ENCODE assay signal across 28 cellular contexts in genomic region chr9:34347800-34348158, GRCh38. TPM values are rescaled to one million over a fixed set of nuclear protein-coding genes. Genes with fewer than 3 reads are reported as not detected.
"Had no signal": no experiment of that assay in that cellular context is flagged by ENCODE, and none has a peak within 500 bp of the region (broad histone marks: within the 10 kb centered on the region; RNA-seq: fewer than 3 reads in every experiment).

No MANE protein-coding gene starts in this region.

- H3K27ac Mint-ChIP-seq: activated CD4-positive, alpha-beta T cell treated with anti-CD3 and anti-CD28 coated beads for 36 hours; activated CD8-positive, alpha-beta memory T cell treated with anti-CD3 and anti-CD28 coated beads, Interleukin-2, amount 10 ng/mL, durations not matched to agents 7 days and 5 days; activated CD8-positive, alpha-beta T cell treated with anti-CD3 and anti-CD28 coated beads, Interleukin-2, amount 10 ng/mL, durations not matched to agents 7 days and 5 days; activated naive CD8-positive, alpha-beta T cell treated with anti-CD3 and anti-CD28 coated beads for 36 hours; activated T-helper 2 cell treated with anti-CD3 and anti-CD28 coated beads, Interferon-gamma antibody, Interleukin-2, Interleukin-4, amounts not matched to agents 10 μg/mL and 5 μg/mL and 100 μg/mL, durations not matched to agents 14 hours and 24 hours and 36 hours; effector memory CD8-positive, alpha-beta T cell; naive thymus-derived CD8-positive, alpha-beta T cell; stimulated activated naive B cell treated with anti-CD40 and anti-IgM and Interleukin-4, amounts not matched to agents 10 μg/mL and 1 μg/mL and 100 μg/mL, for 72 hours; T-helper 2 cell treated with Interferon-gamma antibody and Interleukin-4, amounts not matched to agents 5 μg/mL and 100 μg/mL, for 36 hours had no signal

- DNase-seq: activated CD4-positive, alpha-beta T cell treated with anti-CD3 and anti-CD28 coated beads for 36 hours; activated CD4-positive, CD25-positive, alpha-beta regulatory T cell; activated CD8-positive, alpha-beta memory T cell treated with anti-CD3 and anti-CD28 coated beads, Interleukin-2, amount 10 ng/mL, durations not matched to agents 7 days and 5 days; activated CD8-positive, alpha-beta T cell treated with anti-CD3 and anti-CD28 coated beads, Interleukin-2, amount 10 ng/mL, durations not matched to agents 7 days and 5 days; activated naive CD4-positive, alpha-beta T cell; activated naive CD8-positive, alpha-beta T cell treated with anti-CD3 and anti-CD28 coated beads for 36 hours; activated T-cell treated with anti-CD3 and anti-CD28 coated beads, Interleukin-2, amount 50 U/mL, for 48 hours; aorta; brain microvascular endothelial cell; effector memory CD8-positive, alpha-beta T cell; left cardiac atrium; naive thymus-derived CD8-positive, alpha-beta T cell; posterior cingulate gyrus; stimulated activated CD4-positive, alpha-beta T cell treated with anti-CD3 and anti-CD28 coated beads, Interleukin-1b, Interleukin-23, amount 100 ng/mL, for 48 hours; stimulated activated CD4-positive, alpha-beta T cell treated with anti-CD3 and anti-CD28 coated beads, Interleukin-4, amount 100 ng/mL, for 4 hours; stimulated activated CD8-positive, alpha-beta memory T cell treated with anti-CD3 and anti-CD28 coated beads, Interleukin-4, amount 100 ng/mL, for 48 hours; stimulated activated naive B cell treated with anti-CD40 and anti-IgM and Interleukin-4, amounts not matched to agents 10 μg/mL and 1 μg/mL and 100 μg/mL, for 72 hours; T-helper 1 cell; transverse colon had no signal

- H3K9me3 ChIP-seq: adrenal gland, gastroesophageal sphincter, transverse colon had no signal

- H3K27me3 Mint-ChIP-seq: activated CD4-positive, alpha-beta T cell treated with anti-CD3 and anti-CD28 coated beads for 36 hours; activated CD8-positive, alpha-beta memory T cell treated with anti-CD3 and anti-CD28 coated beads, Interleukin-2, amount 10 ng/mL, durations not matched to agents 7 days and 5 days; activated naive CD8-positive, alpha-beta T cell treated with anti-CD3 and anti-CD28 coated beads for 36 hours; effector memory CD8-positive, alpha-beta T cell; naive thymus-derived CD8-positive, alpha-beta T cell; stimulated activated naive B cell treated with anti-CD40 and anti-IgM and Interleukin-4, amounts not matched to agents 10 μg/mL and 1 μg/mL and 100 μg/mL, for 72 hours had no signal

- FAIRE-seq: endothelial cell of umbilical vein, keratinocyte had no signal

- H3K27ac ChIP-seq: adrenal gland, brain microvascular endothelial cell, hepatocyte had no signal

- H3K36me3 ChIP-seq: adrenal gland had no signal

- H3K4me3 ChIP-seq: adrenal gland, coronary artery, gastroesophageal sphincter, hepatocyte, smooth muscle cell, transverse colon had no signal

- H3K4me3 Mint-ChIP-seq: activated CD4-positive, alpha-beta T cell treated with anti-CD3 and anti-CD28 coated beads for 36 hours; activated CD8-positive, alpha-beta memory T cell treated with anti-CD3 and anti-CD28 coated beads, Interleukin-2, amount 10 ng/mL, durations not matched to agents 7 days and 5 days; activated CD8-positive, alpha-beta T cell treated with anti-CD3 and anti-CD28 coated beads, Interleukin-2, amount 10 ng/mL, durations not matched to agents 7 days and 5 days; activated naive CD8-positive, alpha-beta T cell treated with anti-CD3 and anti-CD28 coated beads for 36 hours; effector memory CD8-positive, alpha-beta T cell; naive thymus-derived CD8-positive, alpha-beta T cell; stimulated activated naive B cell treated with anti-CD40 and anti-IgM and Interleukin-4, amounts not matched to agents 10 μg/mL and 1 μg/mL and 100 μg/mL, for 72 hours; T-helper 2 cell treated with Interferon-gamma antibody and Interleukin-4, amounts not matched to agents 5 μg/mL and 100 μg/mL, for 36 hours had no signal

- H3K27me3 ChIP-seq: adrenal gland, brain microvascular endothelial cell, gastroesophageal sphincter, hepatocyte, transverse colon had no signal

- H3K4me1 Mint-ChIP-seq: activated CD4-positive, alpha-beta T cell treated with anti-CD3 and anti-CD28 coated beads for 36 hours; activated CD8-positive, alpha-beta memory T cell treated with anti-CD3 and anti-CD28 coated beads, Interleukin-2, amount 10 ng/mL, durations not matched to agents 7 days and 5 days; activated naive CD8-positive, alpha-beta T cell treated with anti-CD3 and anti-CD28 coated beads for 36 hours; naive thymus-derived CD8-positive, alpha-beta T cell; stimulated activated naive B cell treated with anti-CD40 and anti-IgM and Interleukin-4, amounts not matched to agents 10 μg/mL and 1 μg/mL and 100 μg/mL, for 72 hours had no signal

- ATAC-seq: activated CD4-positive, alpha-beta T cell treated with anti-CD3 and anti-CD28 coated beads for 36 hours; activated CD8-positive, alpha-beta memory T cell treated with anti-CD3 and anti-CD28 coated beads, Interleukin-2, amount 10 ng/mL, durations not matched to agents 7 days and 5 days; activated CD8-positive, alpha-beta T cell treated with anti-CD3 and anti-CD28 coated beads, Interleukin-2, amount 10 ng/mL, durations not matched to agents 7 days and 5 days; effector memory CD8-positive, alpha-beta T cell; gastroesophageal sphincter; left cardiac atrium; naive thymus-derived CD8-positive, alpha-beta T cell; stimulated activated naive B cell treated with anti-CD40 and anti-IgM and Interleukin-4, amounts not matched to agents 10 μg/mL and 1 μg/mL and 100 μg/mL, for 72 hours had no signal

- H3K9me3 Mint-ChIP-seq: activated naive CD8-positive, alpha-beta T cell treated with anti-CD3 and anti-CD28 coated beads for 36 hours; activated T-helper 2 cell treated with anti-CD3 and anti-CD28 coated beads, Interferon-gamma antibody, Interleukin-2, Interleukin-4, amounts not matched to agents 10 μg/mL and 5 μg/mL and 100 μg/mL, durations not matched to agents 14 hours and 24 hours and 36 hours; effector memory CD8-positive, alpha-beta T cell; naive thymus-derived CD8-positive, alpha-beta T cell; stimulated activated naive B cell treated with anti-CD40 and anti-IgM and Interleukin-4, amounts not matched to agents 10 μg/mL and 1 μg/mL and 100 μg/mL, for 72 hours; T-helper 2 cell treated with Interferon-gamma antibody and Interleukin-4, amounts not matched to agents 5 μg/mL and 100 μg/mL, for 36 hours had no signal

RNA-seq across cellular contexts. Expression of gene KIF24, which starts 18.7 kb away (rescaled TPM):
- polyA plus RNA-seq: naive thymus-derived CD8-positive, alpha-beta T cell had no signal
